Comparison of ENCODE assay signal across 10 cellular contexts in the genomic region with DNA sequence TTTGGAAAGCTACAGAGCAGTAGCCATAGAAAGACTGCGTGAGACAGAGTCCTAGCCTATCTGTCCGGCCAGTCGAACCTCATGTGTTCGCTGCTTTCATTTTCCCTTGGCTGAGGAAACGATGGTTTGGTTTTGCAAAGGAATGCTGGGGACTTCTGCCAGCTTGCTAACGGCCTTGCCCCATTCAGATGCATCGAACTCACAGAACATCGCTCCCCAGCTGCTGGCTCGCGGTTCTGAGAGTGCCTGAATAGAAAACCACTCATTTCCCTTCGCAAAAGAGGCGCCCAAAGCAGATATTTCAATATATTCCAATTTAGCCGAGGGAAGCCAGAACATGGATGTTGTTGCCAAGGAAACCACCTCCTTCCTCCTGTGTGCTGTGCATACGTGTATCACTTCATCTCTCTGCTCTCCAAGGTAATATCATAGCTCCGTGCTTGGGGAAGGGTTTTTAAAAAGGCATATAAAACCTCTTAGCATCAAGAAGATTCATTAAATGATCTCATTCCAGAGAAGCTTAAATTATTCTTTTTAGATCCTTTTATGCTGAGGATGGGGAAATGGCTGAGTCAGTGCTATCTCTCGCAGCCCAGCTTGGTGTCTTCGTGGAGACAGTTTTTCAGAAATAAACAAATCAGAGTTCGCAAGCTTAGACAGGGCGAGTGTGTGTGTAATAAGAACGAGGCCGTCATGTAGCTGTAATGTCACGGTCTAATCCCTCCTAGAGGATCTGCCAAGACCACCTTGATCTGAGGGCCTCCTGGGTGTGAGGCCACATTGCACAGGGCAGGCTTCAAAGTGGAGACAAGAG.
DNase-seq lines count a peak whose midpoint lies in the region; ATAC-seq and TF ChIP-seq lines count a peak whose summit lies in the region.
"Had no signal": no experiment of that assay in that cellular context is flagged by ENCODE, and none has a peak within 500 bp of the region (broad histone marks: within the 10 kb centered on the region; RNA-seq: fewer than 3 reads in every experiment).

No MANE protein-coding gene starts in this region.

- intact Hi-C loops in mucosa of descending colon (cut with DNase I, micrococcal nuclease) = no loop called here
- intact Hi-C loops in transverse colon (cut with DNase I; ENCODE audit: low total_unique reads) = no loop called here

- peaks cover 11% of the 10 kb centered on the region; the same call in 1 of the 2 replicates for H3F3A ChIP-seq in Loucy (ENCODE audit: low read depth)

- H3K27ac ChIP-seq in transverse colon = peak overlapping the region; percentile 52 to 64 (median 60)
- H3K27ac ChIP-seq: KMS-11 had no signal

- no peak overlapping the region for H2AFZ ChIP-seq in Loucy (ENCODE audit: low read length)

- H3K4me1 ChIP-seq in Loucy (ENCODE audit: insufficient read depth, low read length, poor library complexity, severe bottlenecking) (peaks cover 64% of the 10 kb centered on the region), mucosa of descending colon (ENCODE audit: low read depth) (no peaks in the 10 kb centered on the region), transverse colon (peaks cover 0 to 4% (median 0%) of the 10 kb centered on the region in 4 donors)

- H3K27me3 ChIP-seq in Loucy (ENCODE audit: insufficient read depth, low read length, poor library complexity, severe bottlenecking) = no peaks in the 10 kb centered on the region
- H3K27me3 ChIP-seq in transverse colon = no peaks in the 10 kb centered on the region

- in situ Hi-C loops in transverse colon (cut with MboI; ENCODE audit: low pct_ligation_motif_present in 1 of 4, low pct_unique_long_range_greater_than_20kb in 1 of 4, low sequenced_read_pairs in 3 of 4) = no loop called here

- H3K36me3 ChIP-seq in Loucy (ENCODE audit: insufficient read depth, low read length) = no peaks in the 10 kb centered on the region
- H3K36me3 ChIP-seq in mucosa of descending colon (ENCODE audit: low read depth) = no peaks in the 10 kb centered on the region
- H3K36me3 ChIP-seq in transverse colon = no peaks in the 10 kb centered on the region

- peak overlapping the region; percentile 71 for H3K9ac ChIP-seq in Loucy (ENCODE audit: low read depth, low read length, poor library complexity, severe bottlenecking)
- H3K9ac ChIP-seq: KMS-11 had no signal

- TF ChIP-seq POLR2A in transverse colon (IDR thresholded peaks at IDR 0.05) = no peak

- H3K9me2 ChIP-seq in Loucy (replicated peaks; ENCODE audit: low read depth, low read length) = no peaks in the 10 kb centered on the region

- peak; percentile 30 for ATAC-seq in mucosa of descending colon
- ATAC-seq: naive thymus-derived CD4-positive, alpha-beta T cell had no signal

- H3K9me3 ChIP-seq in Loucy (ENCODE audit: insufficient read depth, low read depth, low read length) (peaks cover 3% of the 10 kb centered on the region; the same call in 1 of the 2 replicates), mucosa of descending colon (no peaks in the 10 kb centered on the region), transverse colon (no peaks in the 10 kb centered on the region)

- 51 to 57% methylated on average over 7 to 22 of the region's 22 CpGs for WGBS in transverse colon (ENCODE audit: low coverage in 1 of 2), 2 donors

- H3K4me2 ChIP-seq in Loucy (ENCODE audit: low read depth, low read length, poor library complexity, severe bottlenecking) = peak overlapping the region; percentile 64
- H3K4me2 ChIP-seq: KMS-11 had no signal

- TF ChIP-seq EP300 in transverse colon (IDR thresholded peaks at IDR 0.05; ENCODE audit: low read depth) = no peak

- H3K4me3 ChIP-seq in Loucy (ENCODE audit: low read length, poor library complexity, severe bottlenecking) (no peak overlapping the region), mucosa of descending colon (no peak overlapping the region), transverse colon (no peak overlapping the region)

- DNase-seq in cerebellum (ENCODE audit: low spot score) (peak; percentile 31), mucosa of descending colon (peak in 1 of 3 donors; percentile 15), transverse colon (no peak), UCSD-AML1 (lab: John Stamatoyannopoulos, UW; ENCODE audit: unreplicated experiment) (no peak), activated T-cell treated with anti-CD3 and anti-CD28 coated beads for 4 hours (no peak), NCI-H2029 treated with DMSO at 0.1 percent for 48 hours (lab: John Stamatoyannopoulos, UW) (no peak)
- DNase-seq: activated naive CD4-positive, alpha-beta T cell; naive thymus-derived CD4-positive, alpha-beta T cell had no signal

- peaks cover 20% of the 10 kb centered on the region for H3K79me2 ChIP-seq in Loucy (ENCODE audit: insufficient read depth, low read length)

- no peaks in the 10 kb centered on the region for H4K20me1 ChIP-seq in Loucy (ENCODE audit: insufficient read depth, low read length, poor library complexity, severe bottlenecking)

- TF ChIP-seq CTCF in Loucy (conservative IDR thresholded peaks at IDR 0.05; ENCODE audit: low read length) (no peak), mucosa of descending colon (IDR thresholded peaks at IDR 0.05) (no peak), transverse colon (IDR thresholded peaks at IDR 0.05) (no peak)
